In the genomic region with DNA sequence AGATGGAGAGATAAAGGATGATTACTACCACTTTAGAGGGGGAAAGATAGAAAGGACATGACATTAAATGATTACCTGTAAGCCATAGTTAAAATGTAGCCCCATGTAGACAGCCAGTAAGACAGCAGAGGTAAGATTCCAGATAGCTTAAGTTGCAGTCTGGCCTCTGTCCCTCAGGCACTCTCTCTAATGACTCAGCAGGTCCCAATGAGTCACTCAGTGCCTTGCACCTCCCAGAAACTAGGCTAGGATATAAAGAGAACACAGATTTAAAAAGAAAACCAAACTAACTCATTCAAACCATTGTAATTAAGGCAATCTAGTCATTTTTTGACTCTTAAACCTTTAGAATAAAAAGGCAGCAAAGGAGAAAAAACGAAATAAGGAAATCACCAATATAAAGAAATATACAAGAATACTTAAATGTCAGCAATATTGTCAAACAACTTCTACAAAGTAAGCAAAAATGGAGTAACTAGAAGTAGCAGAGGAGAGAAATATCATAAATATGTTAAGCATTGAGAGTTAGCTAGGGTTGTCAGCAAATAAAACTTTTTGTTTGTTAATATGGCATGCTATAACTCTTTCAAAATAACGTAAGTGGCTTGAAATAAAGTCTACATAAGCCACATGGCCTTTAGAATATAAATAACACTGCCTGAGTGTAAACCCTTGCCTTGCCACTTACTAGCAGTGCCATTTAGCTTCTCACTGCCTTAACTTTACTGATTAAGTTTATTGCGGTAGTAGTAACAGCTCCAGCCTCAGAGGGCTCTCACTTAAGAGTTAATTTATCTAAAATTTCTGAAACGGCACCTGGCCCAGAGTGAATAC, we compare ENCODE assay signal across 9 cellular contexts. TPM values are rescaled to one million over a fixed set of nuclear protein-coding genes. Genes with fewer than 3 reads are reported as not detected.
DNase-seq lines count a peak whose midpoint lies in the region; ATAC-seq, FAIRE-seq and TF ChIP-seq lines count a peak whose summit lies in the region.
"Had no signal": no experiment of that assay in that cellular context is flagged by ENCODE, and none has a peak within 500 bp of the region (broad histone marks: within the 10 kb centered on the region; RNA-seq: fewer than 3 reads in every experiment).

No MANE protein-coding gene starts in this region.

- ATAC-seq in GM12878 (peak; percentile 41; the same call in 2 of the 3 replicates), HepG2 (peak; percentile 41)

- no peaks in the 10 kb centered on the region; a peak in 1 of 4 replicates for H3K27me3 ChIP-seq in GM12878 (replicated peaks in 1 of 2; ENCODE audit: control insufficient read depth in 2 of 2, insufficient read depth in 2 of 2, low read length in 1 of 2)
- H3K27me3 ChIP-seq in HepG2 (ENCODE audit: control insufficient read depth in 1 of 2, insufficient read depth in 2 of 2, low read length in 2 of 2), result no peaks in the 10 kb centered on the region

- 52% methylated on average over 4 of the region's 4 CpGs for WGBS in GM12878 (ENCODE audit: insufficient coverage, insufficient replicate concordance, low lambda C conversion rate, missing lambda C conversion rate)
- 79% methylated on average over 4 of the region's 4 CpGs for WGBS in HepG2 (ENCODE audit: low lambda C conversion rate)

- no peak overlapping the region for H3K4me2 ChIP-seq in GM12878 (ENCODE audit: control insufficient read depth, insufficient read depth)
- H3K4me2 ChIP-seq in HepG2 (ENCODE audit: low read depth, low read length), result peak overlapping the region; percentile 81

- H4K20me1 ChIP-seq in GM12878 (ENCODE audit: control insufficient read depth, insufficient read depth), result no peaks in the 10 kb centered on the region
- H4K20me1 ChIP-seq in HepG2 (ENCODE audit: insufficient read depth, low read length), result no peaks in the 10 kb centered on the region

- no peak for TF ChIP-seq EP300 in GM12878 (IDR thresholded peaks at IDR 0.05; ENCODE audit: borderline replicate concordance in 1 of 2, control insufficient read depth in 1 of 2, low read depth in 2 of 2, low read length in 2 of 2)
- TF ChIP-seq EP300 in HepG2 (IDR thresholded peaks at IDR 0.05; ENCODE audit: low read depth in 2 of 2, low read length in 2 of 2), result peak in 1 of 2 experiments; percentile 52; a peak in 1 of 4 replicates
- TF ChIP-seq EP300 in HepG2 (CRISPR knock-in tag; IDR thresholded peaks at IDR 0.05; ENCODE audit: borderline replicate concordance), result no peak

- no peak overlapping the region for H3K4me3 ChIP-seq in AG10803 (ENCODE audit: low read length)
- H3K4me3 ChIP-seq in GM12878, result no peak overlapping the region
- peak overlapping the region in 2 of 3 experiments; percentile 20 to 59; a peak in 3 of 6 replicates for H3K4me3 ChIP-seq in HepG2 (replicated peaks in 1 of 3; ENCODE audit: insufficient read depth in 1 of 3, low read depth in 2 of 3, low read length in 3 of 3)

- H3K27ac ChIP-seq in GM12878 (ENCODE audit: control insufficient read depth, insufficient read depth), result no peak overlapping the region
- peak overlapping the region; percentile 97 for H3K27ac ChIP-seq in HepG2 (ENCODE audit: extremely low read length, insufficient read depth, low read length)
- H3K27ac ChIP-seq: VCaP had no signal

- POLR2A ChIA-PET in GM12878 (lab: Charles Lee) (interaction anchor here (0.5 kb wide), 1 partner anchor 31 kb away, joined by 5 read pairs; no protein-coding TSS in a partner anchor), HepG2 (lab: Yijun Ruan, JAX) (interaction anchor here (0.7 to 4.7 kb wide), 6 partner anchors 15 to 93 kb away, joined by 3 to 110 read pairs (median 4); no protein-coding TSS in a partner anchor)

- H3K9me3 ChIP-seq in GM12878 (replicated peaks; ENCODE audit: control insufficient read depth, insufficient read depth, low read length) (peaks cover 2% of the 10 kb centered on the region; the same call in 1 of the 3 replicates), HepG2 (ENCODE audit: low read length) (peaks cover 11% of the 10 kb centered on the region)

- H3K79me2 ChIP-seq in GM12878 (ENCODE audit: control insufficient read depth, insufficient read depth, low read length) (no peaks in the 10 kb centered on the region), HepG2 (ENCODE audit: insufficient read depth, low read length) (peaks cover 14% of the 10 kb centered on the region)

- no peak for TF ChIP-seq POLR2A in GM12878 (IDR thresholded peaks at IDR 0.05; ENCODE audit: low read depth, low read length)
- TF ChIP-seq POLR2A in HepG2 (IDR thresholded peaks at IDR 0.05; ENCODE audit: insufficient read depth in 1 of 2, low read depth in 2 of 2, low read length in 2 of 2), result peak in 1 of 2 experiments; percentile 27; a peak in 1 of 4 replicates

- H2AFZ ChIP-seq in GM12878 (ENCODE audit: control insufficient read depth, low read depth, low read length), result no peak overlapping the region
- no peak overlapping the region for H2AFZ ChIP-seq in HepG2 (ENCODE audit: low read length)

- BruUV-seq in GM12878 (replicated peaks; lab: Mats Ljungman, UMichigan) (no TSS peak), HepG2 (replicated peaks; lab: Mats Ljungman, UMichigan) (no TSS peak)

- no peaks in the 10 kb centered on the region for H3K36me3 ChIP-seq in GM12878 (ENCODE audit: control insufficient read depth in 2 of 2, insufficient read depth in 2 of 2, low read length in 1 of 2)
- H3K36me3 ChIP-seq in HepG2 (replicated peaks in 1 of 2; ENCODE audit: control insufficient read depth in 1 of 2, insufficient read depth in 2 of 2, low read length in 2 of 2), result peaks cover 0 to 4% of the 10 kb centered on the region in 2 experiments; a peak in 2 of 5 replicates

- intact Hi-C loops in GM12878 (cut with micrococcal nuclease; ENCODE audit: unreplicated experiment), result no loop called here
- intact Hi-C loops in HepG2 (cut with micrococcal nuclease; ENCODE audit: unreplicated experiment), result loop anchor here (2.0 kb wide), 2 partner anchors 95 to 133 kb away; a partner anchor contains a TSS

- TF ChIP-seq CTCF in AG10803 (conservative IDR thresholded peaks at IDR 0.05; ENCODE audit: low read length) (no peak), GM12878 (IDR thresholded peaks at IDR 0.05 in 2 of 3, conservative IDR thresholded peaks at IDR 0.05 in 1 of 3; ENCODE audit: control insufficient read depth in 2 of 3, extremely low read depth in 1 of 3, insufficient read depth in 1 of 3, low read depth in 3 of 3, low read length in 3 of 3) (no peak), HepG2 (CRISPR knock-in tag; IDR thresholded peaks at IDR 0.05) (no peak)

- H3K9ac ChIP-seq in GM12878 (ENCODE audit: control insufficient read depth, insufficient read depth, low read length) (no peak overlapping the region), HepG2 (ENCODE audit: insufficient read depth, low read depth, low read length) (peak overlapping the region; percentile 91)

- FAIRE-seq in GM12878 (lab: Jason Lieb, UNC) (no peak), HepG2 (lab: Jason Lieb, UNC) (peak; percentile 23)

- no peaks in the 10 kb centered on the region for H3K4me1 ChIP-seq in GM12878 (ENCODE audit: control insufficient read depth, insufficient read depth, low read length)
- peaks cover 76% of the 10 kb centered on the region for H3K4me1 ChIP-seq in HepG2 (ENCODE audit: insufficient read depth, low read length)

- SMC1A ChIA-PET in GM12878 (lab: Charles Lee; ENCODE audit: uncharacterized antibody, unreplicated experiment), result no interaction called here

- TF ChIP-seq RAD21 in GM12878 (IDR thresholded peaks at IDR 0.05; ENCODE audit: insufficient read depth, low read depth, low read length) (no peak), HepG2 (CRISPR knock-in tag; IDR thresholded peaks at IDR 0.05) (no peak)

- DNase-seq in AG10803 (ENCODE audit: low read depth), result peak; percentile 83
- DNase-seq in HS-5 (ENCODE audit: low read depth), result peak; percentile 53
- no peak for DNase-seq in GM12878 (ENCODE audit: low read depth, low spot score)
- peak; percentile 81 for DNase-seq in HepG2 (ENCODE audit: low spot score)
- no peak for DNase-seq in NCI-H1930 (lab: John Stamatoyannopoulos, UW)
- no peak for DNase-seq in pons (ENCODE audit: low spot score)
- no peak for DNase-seq in activated naive CD4-positive, alpha-beta T cell treated with anti-CD3 and anti-CD28 coated beads, Interleukin-2, amount 50 U/mL, for 16 hours
- DNase-seq in Ammon's horn (ENCODE audit: low spot score), result no peak

- CTCF ChIA-PET in GM12878 (lab: Yijun Ruan, JAX) (interaction anchor here (1.7 kb wide), 1 partner anchor 9 kb away, joined by 3 read pairs; no protein-coding TSS in a partner anchor), HepG2 (lab: Yijun Ruan, JAX; ENCODE audit: low intra/inter-chr PET ratio, low total read pairs) (no interaction called here)

- in situ Hi-C loops in GM12878 (cut with MboI) (no loop called here), HepG2 (cut with HindIII; ENCODE audit: extremely low pct_ligation_motif_present, low pct_unique_long_range_greater_than_20kb) (loop anchor here (5.0 to 10.0 kb wide), 2 partner anchors 40 to 97 kb away; no protein-coding TSS in a partner anchor)

- RAD21 ChIA-PET in GM12878 (lab: Charles Lee; ENCODE audit: unreplicated experiment), result no interaction called here

RNA-seq across cellular contexts. Expression of a gene that starts 48.5 kb away (rescaled TPM):
- 5.6 and 7.5 TPM in 2 replicates for total RNA-seq in GM12878 (2013; cell fraction: nucleolus; rRNA removed)
- 3.8 and 5.0 TPM in 2 replicates for total RNA-seq in GM12878 (2014; rRNA removed)
- total RNA-seq in GM12878 (2014; rRNA removed; fragmentation: Illumina TruSeq; extraction: Trizol), result 5.7 TPM in 2 replicates
- total RNA-seq in GM12878 (2021), result 6.1 and 6.5 TPM in 2 replicates
- 2.4 TPM for polyA plus RNA-seq in GM12878 (2011; ENCODE audit: low read depth)
- polyA plus RNA-seq in GM12878 (2011; rRNA removed), result 2.4 and 2.5 TPM in 2 replicates
- 1.6 and 1.8 TPM in 2 replicates for polyA plus RNA-seq in GM12878 (2011; cell fraction: cytosol; rRNA removed)
- polyA plus RNA-seq in GM12878 (2011; cell fraction: nucleus; rRNA removed), result 2.3 and 2.8 TPM in 2 replicates
- polyA plus RNA-seq in GM12878 (2012), result 2.5 and 2.9 TPM in 2 replicates
- 4.3 and 5.3 TPM in 2 replicates for polyA plus RNA-seq in GM12878 (2014; fragmentation: Illumina TruSeq; extraction: Trizol)
- polyA plus RNA-seq in GM12878 (2014; fragmentation: Nextera tagmentation; extraction: Ambion mirVana), result 1 to 10 TPM; 1.6 to 1.8 TPM
- 3.2 and 3.5 TPM in 2 replicates for polyA plus RNA-seq in GM12878 (2014; rRNA removed)
- polyA plus RNA-seq in GM12878 (2016; fragmentation: Nextera tagmentation; extraction: Ambion mirVana), result 1 to 10 TPM; 4.4 to 5.3 TPM
- 5.6 and 6.3 TPM in 2 replicates for polyA minus RNA-seq in GM12878 (2011; rRNA and poly(A)+ RNA removed)
- polyA minus RNA-seq in GM12878 (2011; cell fraction: cytosol; rRNA and poly(A)+ RNA removed), result 0.80 and 2.2 TPM in 2 replicates
- 2.2 and 3.3 TPM in 2 replicates for polyA minus RNA-seq in GM12878 (2011; cell fraction: nucleus; rRNA and poly(A)+ RNA removed)
- 38.3 and 49.0 TPM in 2 replicates for total RNA-seq in HepG2 (2016; rRNA removed; fragmentation: Illumina TruSeq; extraction: Trizol)
- total RNA-seq in HepG2 (2016; cell fraction: cytosol; rRNA removed; fragmentation: Illumina TruSeq; extraction: Trizol; ENCODE audit: low read depth), result 5.6 and 6.6 TPM in 2 replicates
- total RNA-seq in HepG2 (2016; cell fraction: insoluble cytoplasmic fraction; rRNA removed; fragmentation: Illumina TruSeq; extraction: Trizol), result 37.6 and 47.6 TPM in 2 replicates
- 27.3 and 28.4 TPM in 2 replicates for total RNA-seq in HepG2 (2016; cell fraction: membrane; rRNA removed; fragmentation: Illumina TruSeq; extraction: Trizol)
- 30.4 and 31.8 TPM in 2 replicates for total RNA-seq in HepG2 (2016; cell fraction: nucleus; rRNA removed; fragmentation: Illumina TruSeq; extraction: Trizol)
- 16.4 and 18.6 TPM in 2 replicates for polyA plus RNA-seq in HepG2 (2011; rRNA removed)
- polyA plus RNA-seq in HepG2 (2011; cell fraction: cytosol; rRNA removed), result 12.9 and 16.3 TPM in 2 replicates
- 11.7 and 13.4 TPM in 2 replicates for polyA plus RNA-seq in HepG2 (2011; cell fraction: nucleus; rRNA removed)
- 16.0 and 19.4 TPM in 2 replicates for polyA plus RNA-seq in HepG2 (2012)
- polyA plus RNA-seq in HepG2 (2016; cell fraction: cytosol; fragmentation: Illumina TruSeq; extraction: Trizol; ENCODE audit: low read depth), result 3.9 and 4.2 TPM in 2 replicates
- 29.0 and 32.7 TPM in 2 replicates for polyA plus RNA-seq in HepG2 (2016; cell fraction: insoluble cytoplasmic fraction; fragmentation: Illumina TruSeq; extraction: Trizol; ENCODE audit: low read depth)
- 13.0 and 13.4 TPM in 2 replicates for polyA plus RNA-seq in HepG2 (2016; cell fraction: membrane; fragmentation: Illumina TruSeq; extraction: Trizol; ENCODE audit: low read depth)
- polyA plus RNA-seq in HepG2 (2016; cell fraction: nucleus; fragmentation: Illumina TruSeq; extraction: Trizol; ENCODE audit: insufficient read depth, low read depth), result 29.4 and 30.4 TPM in 2 replicates
- 25.5 and 66.8 TPM in 2 replicates for polyA minus RNA-seq in HepG2 (2011; rRNA and poly(A)+ RNA removed; ENCODE audit: low replicate concordance)
- 23.0 and 28.6 TPM in 2 replicates for polyA minus RNA-seq in HepG2 (2011; cell fraction: cytosol; rRNA and poly(A)+ RNA removed)
- polyA minus RNA-seq in HepG2 (2011; cell fraction: nucleus; rRNA and poly(A)+ RNA removed), result 53.8 and 56.2 TPM in 2 replicates

Comparison
In these comparisons a context has a peak if more than half of its experiments do, and no peak if none do; other contexts are left out.
1. DNase-seq: peak in AG10803 (single experiment), HS-5 (single experiment) and HepG2 (single experiment); none in GM12878 (single experiment), NCI-H1930 (0 of 2), pons (single experiment), activated naive CD4-positive, alpha-beta T cell treated with anti-CD3 and anti-CD28 coated beads, Interleukin-2, amount 50 U/mL, for 16 hours (single experiment) and Ammon's horn (single experiment).
2. H3K4me3 ChIP-seq: peak in HepG2 (2 of 3); none in AG10803 (single experiment) and GM12878 (single experiment).